8 cellular contexts compared by ENCODE assay signal in genomic region chr15:45402162-45402954, GRCh38. TPM values are rescaled to one million over a fixed set of nuclear protein-coding genes. Genes with fewer than 3 reads are reported as not detected.
DNase-seq lines count a peak whose midpoint lies in the region; ATAC-seq and TF ChIP-seq lines count a peak whose summit lies in the region.

No MANE protein-coding gene starts in this region.

- peak; percentile 87 for ATAC-seq in GM18498 (IDR thresholded peaks at IDR 0.05; ENCODE audit: unreplicated experiment)
- ATAC-seq in HG02885 (IDR thresholded peaks at IDR 0.05; ENCODE audit: poor library complexity, unreplicated experiment), result peak; percentile 89
- peak; percentile 99 for ATAC-seq in left ventricle myocardium superior

- peaks cover 4% of the 10 kb centered on the region for H3K27me3 Mint-ChIP-seq in T-helper 1 cell treated with Interleukin-12 subunit alpha and Interleukin-12 subunit beta and Interleukin-4 antibody, amounts not matched to agents 30 μg/mL and 1 μg/mL, for 36 hours (ENCODE audit: low read depth)
- H3K27me3 Mint-ChIP-seq in progenitor cell of endocrine pancreas, result no peaks in the 10 kb centered on the region

- peaks cover 19% of the 10 kb centered on the region for H3K36me3 Mint-ChIP-seq in T-helper 1 cell treated with Interleukin-12 subunit alpha and Interleukin-12 subunit beta and Interleukin-4 antibody, amounts not matched to agents 30 μg/mL and 1 μg/mL, for 36 hours (ENCODE audit: low read depth)
- peaks cover 6% of the 10 kb centered on the region for H3K36me3 Mint-ChIP-seq in progenitor cell of endocrine pancreas (ENCODE audit: insufficient read depth)

- H3K4me3 Mint-ChIP-seq in T-helper 1 cell treated with Interleukin-12 subunit alpha and Interleukin-12 subunit beta and Interleukin-4 antibody, amounts not matched to agents 30 μg/mL and 1 μg/mL, for 36 hours, result peak overlapping the region; percentile 94
- peak overlapping the region; percentile 94 for H3K4me3 Mint-ChIP-seq in progenitor cell of endocrine pancreas (ENCODE audit: low read depth)

- H3K4me1 Mint-ChIP-seq in T-helper 1 cell treated with Interleukin-12 subunit alpha and Interleukin-12 subunit beta and Interleukin-4 antibody, amounts not matched to agents 30 μg/mL and 1 μg/mL, for 36 hours (ENCODE audit: low read depth), result peaks cover 28% of the 10 kb centered on the region
- H3K4me1 Mint-ChIP-seq in progenitor cell of endocrine pancreas (ENCODE audit: low read depth), result peaks cover 18% of the 10 kb centered on the region

- no peak for TF ChIP-seq CTCF in progenitor cell of endocrine pancreas (IDR thresholded peaks at IDR 0.05; ENCODE audit: unreplicated experiment)

- DNase-seq in NCI-H1694 (lab: John Stamatoyannopoulos, UW) (peak; percentile 93), amygdala (lab: John Stamatoyannopoulos, UW) (peak; percentile 83 to 98 (median 94)), left ventricle myocardium superior (peak; percentile 95), progenitor cell of endocrine pancreas (ENCODE audit: low spot score, unreplicated experiment) (peak; percentile 85), ureter (ENCODE audit: low spot score) (peak; percentile 98)

- no peaks in the 10 kb centered on the region for H3K9me3 Mint-ChIP-seq in T-helper 1 cell treated with Interleukin-12 subunit alpha and Interleukin-12 subunit beta and Interleukin-4 antibody, amounts not matched to agents 30 μg/mL and 1 μg/mL, for 36 hours
- no peaks in the 10 kb centered on the region for H3K9me3 Mint-ChIP-seq in progenitor cell of endocrine pancreas (ENCODE audit: low read depth)

- peak overlapping the region; percentile 86 for H3K27ac Mint-ChIP-seq in T-helper 1 cell treated with Interleukin-12 subunit alpha and Interleukin-12 subunit beta and Interleukin-4 antibody, amounts not matched to agents 30 μg/mL and 1 μg/mL, for 36 hours
- H3K27ac Mint-ChIP-seq in progenitor cell of endocrine pancreas, result peak overlapping the region; percentile 98

- intact Hi-C loops in left ventricle myocardium superior (cut with micrococcal nuclease), result loop anchor here (5.0 kb wide), 2 partner anchors 95 to 200 kb away; no protein-coding TSS in a partner anchor

RNA-seq across cellular contexts. Expression of gene GATM, which starts 24.0 kb away (rescaled TPM):
- total RNA-seq in left ventricle myocardium superior (56.4 TPM), progenitor cell of endocrine pancreas (64.1 and 75.5 TPM in 2 replicates), ureter (47.6 TPM)

Comparison
In these comparisons a context has a peak if more than half of its experiments do, and no peak if none do; other contexts are left out.
1. Peak in every context shown above with its lines: DNase-seq and ATAC-seq.